Comparison of ENCODE assay signal across 1 cellular context in the genomic region with DNA sequence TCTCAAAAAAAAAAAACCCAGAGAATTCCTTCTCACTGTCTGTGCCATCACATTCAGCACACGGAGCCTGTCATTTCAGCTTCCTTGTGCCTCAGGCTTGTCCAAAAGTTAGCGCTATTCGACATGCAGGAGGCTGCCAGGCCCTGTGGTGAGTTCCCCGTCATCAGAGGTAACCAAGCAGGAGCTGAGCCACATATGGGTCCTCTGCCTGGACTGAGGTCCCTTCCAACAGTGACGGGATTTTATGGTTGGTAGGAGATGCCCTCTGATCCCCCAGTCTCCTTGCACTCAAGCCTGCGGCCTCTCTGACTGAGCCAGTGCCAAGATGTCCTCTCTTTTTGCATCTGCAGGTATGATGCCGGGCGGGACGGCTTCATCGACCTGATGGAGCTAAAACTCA.
A peak's percentile ranks its signal among the peaks of the same experiment; 100 is the strongest.
TF ChIP-seq lines count a peak whose summit lies in the region.

No MANE protein-coding gene starts in this region.

TF ChIP-seq in K562, 482 proteins besides CTCF, POLR2A, EP300 and RAD21 (continues in another document):
- TF ChIP-seq IRF2 (CRISPR knock-in tag; IDR thresholded peaks at IDR 0.05) (no peak), ZNF318 (IDR thresholded peaks at IDR 0.05; ENCODE audit: borderline replicate concordance in 1 of 2, low read depth in 1 of 2) (no peak), SMAD2 (IDR thresholded peaks at IDR 0.05; ENCODE audit: low read depth, low read length) (no peak), CBX8 (IDR thresholded peaks at IDR 0.05; ENCODE audit: borderline replicate concordance, extremely low read depth, low read depth, low read length, poor library complexity, severe bottlenecking) (no peak), TSC22D4 (tag; IDR thresholded peaks at IDR 0.05) (no peak), SNRNP70 (optimal IDR thresholded peaks at IDR 0.05; ENCODE audit: low read depth, low read length) (no peak), ARNT (IDR thresholded peaks at IDR 0.05) (no peak), ZFP30 (CRISPR knock-in tag; IDR thresholded peaks at IDR 0.05; ENCODE audit: borderline replicate concordance) (no peak), KLF10 (CRISPR knock-in tag; IDR thresholded peaks at IDR 0.05) (no peak), POLR3A (IDR thresholded peaks at IDR 0.05; ENCODE audit: borderline replicate concordance, extremely low read depth, insufficient read depth, insufficient read length) (no peak), SMARCA5 (IDR thresholded peaks at IDR 0.05) (0 out of 2 replicates have a peak, but pooled peaks have one; percentile 29), NUFIP1 (IDR thresholded peaks at IDR 0.05; ENCODE audit: partially characterized antibody) (no peak), NCOR1 (IDR thresholded peaks at IDR 0.05) (no peak), BCOR (IDR thresholded peaks at IDR 0.05) (peak; percentile 86), GTF2F1 (IDR thresholded peaks at IDR 0.05; ENCODE audit: low read depth, low read length) (no peak), KDM1A (IDR thresholded peaks at IDR 0.05) (peak in 1 of 2 experiments; percentile 48; a peak in 1 of 4 replicates), KAT7 (CRISPR knock-in tag; IDR thresholded peaks at IDR 0.05; ENCODE audit: borderline replicate concordance) (no peak), ZNF586 (CRISPR knock-in tag; conservative IDR thresholded peaks at IDR 0.05) (no peak), NFE2 (IDR thresholded peaks at IDR 0.05; ENCODE audit: low read depth) (no peak), MED1 (CRISPR knock-in tag; IDR thresholded peaks at IDR 0.05; ENCODE audit: borderline replicate concordance) (no peak), RFX7 (CRISPR knock-in tag; IDR thresholded peaks at IDR 0.05) (no peak), ZNF655 (CRISPR knock-in tag; IDR thresholded peaks at IDR 0.05) (no peak), ZFP36 (IDR thresholded peaks at IDR 0.05; ENCODE audit: low read depth, low read length, partially characterized antibody) (peak; percentile 46), ZKSCAN8 (CRISPR knock-in tag; IDR thresholded peaks at IDR 0.05) (no peak), THRAP3 (IDR thresholded peaks at IDR 0.05; ENCODE audit: borderline replicate concordance) (no peak), SIX5 (IDR thresholded peaks at IDR 0.05; ENCODE audit: borderline replicate concordance in 1 of 2, insufficient read depth in 1 of 2, low read depth in 1 of 2, low read length in 2 of 2) (no peak), HOXB6 (CRISPR knock-in tag; IDR thresholded peaks at IDR 0.05; ENCODE audit: borderline replicate concordance) (no peak), YY1 (IDR thresholded peaks at IDR 0.05; ENCODE audit: borderline replicate concordance in 1 of 3, control insufficient read depth in 1 of 3, extremely low read depth in 1 of 3, insufficient read depth in 3 of 3, insufficient read length in 1 of 3, insufficient replicate concordance in 2 of 3, low read depth in 1 of 3, low read length in 2 of 3) (no peak)
- TF ChIP-seq, protein P1, sequence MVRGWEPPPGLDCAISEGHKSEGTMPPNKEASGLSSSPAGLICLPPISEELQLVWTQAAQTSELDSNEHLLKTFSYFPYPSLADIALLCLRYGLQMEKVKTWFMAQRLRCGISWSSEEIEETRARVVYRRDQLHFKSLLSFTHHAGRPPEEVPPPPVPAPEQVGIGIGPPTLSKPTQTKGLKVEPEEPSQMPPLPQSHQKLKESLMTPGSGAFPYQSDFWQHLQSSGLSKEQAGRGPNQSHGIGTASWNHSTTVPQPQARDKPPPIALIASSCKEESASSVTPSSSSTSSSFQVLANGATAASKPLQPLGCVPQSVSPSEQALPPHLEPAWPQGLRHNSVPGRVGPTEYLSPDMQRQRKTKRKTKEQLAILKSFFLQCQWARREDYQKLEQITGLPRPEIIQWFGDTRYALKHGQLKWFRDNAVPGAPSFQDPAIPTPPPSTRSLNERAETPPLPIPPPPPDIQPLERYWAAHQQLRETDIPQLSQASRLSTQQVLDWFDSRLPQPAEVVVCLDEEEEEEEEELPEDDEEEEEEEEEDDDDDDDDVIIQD (CRISPR knock-in tag; IDR thresholded peaks at IDR 0.05), result no peak
- TF ChIP-seq, protein P2, sequence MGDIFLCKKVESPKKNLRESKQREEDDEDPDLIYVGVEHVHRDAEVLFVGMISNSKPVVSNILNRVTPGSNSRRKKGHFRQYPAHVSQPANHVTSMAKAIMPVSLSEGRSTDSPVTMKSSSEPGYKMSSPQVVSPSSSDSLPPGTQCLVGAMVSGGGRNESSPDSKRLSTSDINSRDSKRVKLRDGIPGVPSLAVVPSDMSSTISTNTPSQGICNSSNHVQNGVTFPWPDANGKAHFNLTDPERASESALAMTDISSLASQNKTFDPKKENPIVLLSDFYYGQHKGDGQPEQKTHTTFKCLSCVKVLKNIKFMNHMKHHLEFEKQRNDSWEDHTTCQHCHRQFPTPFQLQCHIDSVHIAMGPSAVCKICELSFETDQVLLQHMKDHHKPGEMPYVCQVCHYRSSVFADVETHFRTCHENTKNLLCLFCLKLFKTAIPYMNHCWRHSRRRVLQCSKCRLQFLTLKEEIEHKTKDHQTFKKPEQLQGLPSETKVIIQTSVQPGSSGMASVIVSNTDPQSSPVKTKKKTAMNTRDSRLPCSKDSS (IDR thresholded peaks at IDR 0.05; ENCODE audit: low read depth, partially characterized antibody), result no peak
- TF ChIP-seq, protein P3, sequence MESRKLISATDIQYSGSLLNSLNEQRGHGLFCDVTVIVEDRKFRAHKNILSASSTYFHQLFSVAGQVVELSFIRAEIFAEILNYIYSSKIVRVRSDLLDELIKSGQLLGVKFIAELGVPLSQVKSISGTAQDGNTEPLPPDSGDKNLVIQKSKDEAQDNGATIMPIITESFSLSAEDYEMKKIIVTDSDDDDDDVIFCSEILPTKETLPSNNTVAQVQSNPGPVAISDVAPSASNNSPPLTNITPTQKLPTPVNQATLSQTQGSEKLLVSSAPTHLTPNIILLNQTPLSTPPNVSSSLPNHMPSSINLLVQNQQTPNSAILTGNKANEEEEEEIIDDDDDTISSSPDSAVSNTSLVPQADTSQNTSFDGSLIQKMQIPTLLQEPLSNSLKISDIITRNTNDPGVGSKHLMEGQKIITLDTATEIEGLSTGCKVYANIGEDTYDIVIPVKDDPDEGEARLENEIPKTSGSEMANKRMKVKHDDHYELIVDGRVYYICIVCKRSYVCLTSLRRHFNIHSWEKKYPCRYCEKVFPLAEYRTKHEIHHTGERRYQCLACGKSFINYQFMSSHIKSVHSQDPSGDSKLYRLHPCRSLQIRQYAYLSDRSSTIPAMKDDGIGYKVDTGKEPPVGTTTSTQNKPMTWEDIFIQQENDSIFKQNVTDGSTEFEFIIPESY (CRISPR knock-in tag; IDR thresholded peaks at IDR 0.05), result peak; percentile 75
- TF ChIP-seq, protein P4, sequence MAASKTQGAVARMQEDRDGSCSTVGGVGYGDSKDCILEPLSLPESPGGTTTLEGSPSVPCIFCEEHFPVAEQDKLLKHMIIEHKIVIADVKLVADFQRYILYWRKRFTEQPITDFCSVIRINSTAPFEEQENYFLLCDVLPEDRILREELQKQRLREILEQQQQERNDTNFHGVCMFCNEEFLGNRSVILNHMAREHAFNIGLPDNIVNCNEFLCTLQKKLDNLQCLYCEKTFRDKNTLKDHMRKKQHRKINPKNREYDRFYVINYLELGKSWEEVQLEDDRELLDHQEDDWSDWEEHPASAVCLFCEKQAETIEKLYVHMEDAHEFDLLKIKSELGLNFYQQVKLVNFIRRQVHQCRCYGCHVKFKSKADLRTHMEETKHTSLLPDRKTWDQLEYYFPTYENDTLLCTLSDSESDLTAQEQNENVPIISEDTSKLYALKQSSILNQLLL (CRISPR knock-in tag; IDR thresholded peaks at IDR 0.05; ENCODE audit: borderline replicate concordance), result no peak
- TF ChIP-seq, protein P5, sequence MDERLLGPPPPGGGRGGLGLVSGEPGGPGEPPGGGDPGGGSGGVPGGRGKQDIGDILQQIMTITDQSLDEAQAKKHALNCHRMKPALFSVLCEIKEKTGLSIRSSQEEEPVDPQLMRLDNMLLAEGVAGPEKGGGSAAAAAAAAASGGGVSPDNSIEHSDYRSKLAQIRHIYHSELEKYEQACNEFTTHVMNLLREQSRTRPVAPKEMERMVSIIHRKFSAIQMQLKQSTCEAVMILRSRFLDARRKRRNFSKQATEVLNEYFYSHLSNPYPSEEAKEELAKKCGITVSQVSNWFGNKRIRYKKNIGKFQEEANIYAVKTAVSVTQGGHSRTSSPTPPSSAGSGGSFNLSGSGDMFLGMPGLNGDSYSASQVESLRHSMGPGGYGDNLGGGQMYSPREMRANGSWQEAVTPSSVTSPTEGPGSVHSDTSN (CRISPR knock-in tag; IDR thresholded peaks at IDR 0.05; ENCODE audit: low read depth), result no peak
- TF ChIP-seq, protein P5 (tag; conservative IDR thresholded peaks at IDR 0.05; ENCODE audit: low read depth), result no peak
- TF ChIP-seq, protein P6, sequence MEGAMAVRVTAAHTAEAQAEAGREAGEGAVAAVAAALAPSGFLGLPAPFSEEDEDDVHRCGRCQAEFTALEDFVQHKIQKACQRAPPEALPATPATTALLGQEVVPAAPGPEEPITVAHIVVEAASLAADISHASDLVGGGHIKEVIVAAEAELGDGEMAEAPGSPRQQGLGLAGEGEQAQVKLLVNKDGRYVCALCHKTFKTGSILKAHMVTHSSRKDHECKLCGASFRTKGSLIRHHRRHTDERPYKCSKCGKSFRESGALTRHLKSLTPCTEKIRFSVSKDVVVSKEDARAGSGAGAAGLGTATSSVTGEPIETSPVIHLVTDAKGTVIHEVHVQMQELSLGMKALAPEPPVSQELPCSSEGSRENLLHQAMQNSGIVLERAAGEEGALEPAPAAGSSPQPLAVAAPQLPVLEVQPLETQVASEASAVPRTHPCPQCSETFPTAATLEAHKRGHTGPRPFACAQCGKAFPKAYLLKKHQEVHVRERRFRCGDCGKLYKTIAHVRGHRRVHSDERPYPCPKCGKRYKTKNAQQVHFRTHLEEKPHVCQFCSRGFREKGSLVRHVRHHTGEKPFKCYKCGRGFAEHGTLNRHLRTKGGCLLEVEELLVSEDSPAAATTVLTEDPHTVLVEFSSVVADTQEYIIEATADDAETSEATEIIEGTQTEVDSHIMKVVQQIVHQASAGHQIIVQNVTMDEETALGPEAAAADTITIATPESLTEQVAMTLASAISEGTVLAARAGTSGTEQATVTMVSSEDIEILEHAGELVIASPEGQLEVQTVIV (CRISPR knock-in tag; IDR thresholded peaks at IDR 0.05; ENCODE audit: borderline replicate concordance), result no peak
